1 cellular context compared by ENCODE assay signal in genomic region chr2:219002395-219003266, GRCh38.
A peak's percentile ranks its signal among the peaks of the same experiment; 100 is the strongest.
TF ChIP-seq lines count a peak whose summit lies in the region.

No MANE protein-coding gene starts in this region.

TF ChIP-seq in HepG2, 621 proteins besides CTCF, POLR2A, EP300 and RAD21 (continued from another document and continues in another):
- TF ChIP-seq PCBP2 (optimal IDR thresholded peaks at IDR 0.05; ENCODE audit: low read depth, low read length, poor library complexity, severe bottlenecking) = no peak
- no peak for TF ChIP-seq ZNF572 (CRISPR knock-in tag; IDR thresholded peaks at IDR 0.05)
- TF ChIP-seq PATZ1 (CRISPR knock-in tag; IDR thresholded peaks at IDR 0.05) = peak; percentile 83; the same call in 1 of the 2 replicates
- no peak; the same call in 1 of the 2 replicates for TF ChIP-seq ZNF614 (CRISPR knock-in tag; IDR thresholded peaks at IDR 0.05; ENCODE audit: borderline replicate concordance)
- TF ChIP-seq KLF13 (CRISPR knock-in tag; IDR thresholded peaks at IDR 0.05) = no peak
- TF ChIP-seq HMG20B (CRISPR knock-in tag; conservative IDR thresholded peaks at IDR 0.05) = no peak
- TF ChIP-seq MEF2D (CRISPR knock-in tag; IDR thresholded peaks at IDR 0.05) = 0 out of 2 replicates have a peak, but pooled peaks have one; percentile 13
- TF ChIP-seq KLF11 (CRISPR knock-in tag; IDR thresholded peaks at IDR 0.05) = no peak
- no peak for TF ChIP-seq ZMYM3 (CRISPR knock-in tag; IDR thresholded peaks at IDR 0.05)
- TF ChIP-seq, protein P1, sequence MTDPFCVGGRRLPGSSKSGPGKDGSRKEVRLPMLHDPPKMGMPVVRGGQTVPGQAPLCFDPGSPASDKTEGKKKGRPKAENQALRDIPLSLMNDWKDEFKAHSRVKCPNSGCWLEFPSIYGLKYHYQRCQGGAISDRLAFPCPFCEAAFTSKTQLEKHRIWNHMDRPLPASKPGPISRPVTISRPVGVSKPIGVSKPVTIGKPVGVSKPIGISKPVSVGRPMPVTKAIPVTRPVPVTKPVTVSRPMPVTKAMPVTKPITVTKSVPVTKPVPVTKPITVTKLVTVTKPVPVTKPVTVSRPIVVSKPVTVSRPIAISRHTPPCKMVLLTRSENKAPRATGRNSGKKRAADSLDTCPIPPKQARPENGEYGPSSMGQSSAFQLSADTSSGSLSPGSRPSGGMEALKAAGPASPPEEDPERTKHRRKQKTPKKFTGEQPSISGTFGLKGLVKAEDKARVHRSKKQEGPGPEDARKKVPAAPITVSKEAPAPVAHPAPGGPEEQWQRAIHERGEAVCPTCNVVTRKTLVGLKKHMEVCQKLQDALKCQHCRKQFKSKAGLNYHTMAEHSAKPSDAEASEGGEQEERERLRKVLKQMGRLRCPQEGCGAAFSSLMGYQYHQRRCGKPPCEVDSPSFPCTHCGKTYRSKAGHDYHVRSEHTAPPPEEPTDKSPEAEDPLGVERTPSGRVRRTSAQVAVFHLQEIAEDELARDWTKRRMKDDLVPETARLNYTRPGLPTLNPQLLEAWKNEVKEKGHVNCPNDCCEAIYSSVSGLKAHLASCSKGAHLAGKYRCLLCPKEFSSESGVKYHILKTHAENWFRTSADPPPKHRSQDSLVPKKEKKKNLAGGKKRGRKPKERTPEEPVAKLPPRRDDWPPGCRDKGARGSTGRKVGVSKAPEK (CRISPR knock-in tag; IDR thresholded peaks at IDR 0.05; ENCODE audit: borderline replicate concordance) = no peak
- no peak for TF ChIP-seq NR2C2 (CRISPR knock-in tag; IDR thresholded peaks at IDR 0.05; ENCODE audit: borderline replicate concordance)
- no peak; the same call in 1 of the 2 replicates for TF ChIP-seq DR1 (CRISPR knock-in tag; IDR thresholded peaks at IDR 0.05)
- no peak for TF ChIP-seq ARID2 (CRISPR knock-in tag; IDR thresholded peaks at IDR 0.05; ENCODE audit: borderline replicate concordance)
- no peak for TF ChIP-seq ZNF235 (CRISPR knock-in tag; IDR thresholded peaks at IDR 0.05; ENCODE audit: borderline replicate concordance)
- TF ChIP-seq ZNF605 (CRISPR knock-in tag; IDR thresholded peaks at IDR 0.05) = no peak
- no peak for TF ChIP-seq SKI (IDR thresholded peaks at IDR 0.05; ENCODE audit: partially characterized antibody)
- TF ChIP-seq ZNF33B (CRISPR knock-in tag; IDR thresholded peaks at IDR 0.05) = no peak
- no peak for TF ChIP-seq ZNF562 (CRISPR knock-in tag; IDR thresholded peaks at IDR 0.05; ENCODE audit: borderline replicate concordance)
- no peak for TF ChIP-seq ZSCAN29 (CRISPR knock-in tag; conservative IDR thresholded peaks at IDR 0.05)
- TF ChIP-seq TOPORS (CRISPR knock-in tag; IDR thresholded peaks at IDR 0.05) = no peak
- TF ChIP-seq NCOA5 (CRISPR knock-in tag; IDR thresholded peaks at IDR 0.05) = no peak
- TF ChIP-seq ZNF547 (CRISPR knock-in tag; IDR thresholded peaks at IDR 0.05) = no peak
- TF ChIP-seq RELA (CRISPR knock-in tag; IDR thresholded peaks at IDR 0.05) = no peak
- TF ChIP-seq, protein P2, sequence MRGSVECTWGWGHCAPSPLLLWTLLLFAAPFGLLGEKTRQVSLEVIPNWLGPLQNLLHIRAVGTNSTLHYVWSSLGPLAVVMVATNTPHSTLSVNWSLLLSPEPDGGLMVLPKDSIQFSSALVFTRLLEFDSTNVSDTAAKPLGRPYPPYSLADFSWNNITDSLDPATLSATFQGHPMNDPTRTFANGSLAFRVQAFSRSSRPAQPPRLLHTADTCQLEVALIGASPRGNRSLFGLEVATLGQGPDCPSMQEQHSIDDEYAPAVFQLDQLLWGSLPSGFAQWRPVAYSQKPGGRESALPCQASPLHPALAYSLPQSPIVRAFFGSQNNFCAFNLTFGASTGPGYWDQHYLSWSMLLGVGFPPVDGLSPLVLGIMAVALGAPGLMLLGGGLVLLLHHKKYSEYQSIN (CRISPR knock-in tag; IDR thresholded peaks at IDR 0.05; ENCODE audit: borderline replicate concordance) = no peak
- TF ChIP-seq NR2F1 (CRISPR knock-in tag; IDR thresholded peaks at IDR 0.05) = no peak; a peak in 1 of 4 replicates
- no peak for TF ChIP-seq RFX3 (CRISPR knock-in tag; IDR thresholded peaks at IDR 0.05)
- TF ChIP-seq ZFP91 (CRISPR knock-in tag; IDR thresholded peaks at IDR 0.05; ENCODE audit: borderline replicate concordance) = peak; percentile 68
- peak; percentile 60 for TF ChIP-seq HNRNPLL (IDR thresholded peaks at IDR 0.05; ENCODE audit: low read depth, low read length, poor library complexity, severe bottlenecking)
- TF ChIP-seq ZNF354B (CRISPR knock-in tag; IDR thresholded peaks at IDR 0.05) = 0 out of 2 replicates have a peak, but pooled peaks have one; percentile 4
- no peak for TF ChIP-seq ZNF101 (CRISPR knock-in tag; IDR thresholded peaks at IDR 0.05; ENCODE audit: borderline replicate concordance, low read depth)
- TF ChIP-seq, protein P3, sequence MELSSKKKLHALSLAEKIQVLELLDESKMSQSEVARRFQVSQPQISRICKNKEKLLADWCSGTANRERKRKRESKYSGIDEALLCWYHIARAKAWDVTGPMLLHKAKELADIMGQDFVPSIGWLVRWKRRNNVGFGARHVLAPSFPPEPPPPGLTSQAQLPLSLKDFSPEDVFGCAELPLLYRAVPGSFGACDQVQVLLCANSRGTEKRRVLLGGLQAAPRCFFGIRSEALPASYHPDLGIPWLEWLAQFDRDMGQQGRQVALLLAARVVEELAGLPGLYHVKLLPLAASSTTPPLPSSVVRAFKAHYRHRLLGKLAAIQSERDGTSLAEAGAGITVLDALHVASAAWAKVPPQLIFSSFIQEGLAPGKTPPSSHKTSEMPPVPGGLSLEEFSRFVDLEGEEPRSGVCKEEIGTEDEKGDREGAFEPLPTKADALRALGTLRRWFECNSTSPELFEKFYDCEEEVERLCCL (CRISPR knock-in tag; IDR thresholded peaks at IDR 0.05; ENCODE audit: borderline replicate concordance) = no peak
- TF ChIP-seq ZMAT3 (CRISPR knock-in tag; conservative IDR thresholded peaks at IDR 0.05) = no peak
- TF ChIP-seq, protein P4, sequence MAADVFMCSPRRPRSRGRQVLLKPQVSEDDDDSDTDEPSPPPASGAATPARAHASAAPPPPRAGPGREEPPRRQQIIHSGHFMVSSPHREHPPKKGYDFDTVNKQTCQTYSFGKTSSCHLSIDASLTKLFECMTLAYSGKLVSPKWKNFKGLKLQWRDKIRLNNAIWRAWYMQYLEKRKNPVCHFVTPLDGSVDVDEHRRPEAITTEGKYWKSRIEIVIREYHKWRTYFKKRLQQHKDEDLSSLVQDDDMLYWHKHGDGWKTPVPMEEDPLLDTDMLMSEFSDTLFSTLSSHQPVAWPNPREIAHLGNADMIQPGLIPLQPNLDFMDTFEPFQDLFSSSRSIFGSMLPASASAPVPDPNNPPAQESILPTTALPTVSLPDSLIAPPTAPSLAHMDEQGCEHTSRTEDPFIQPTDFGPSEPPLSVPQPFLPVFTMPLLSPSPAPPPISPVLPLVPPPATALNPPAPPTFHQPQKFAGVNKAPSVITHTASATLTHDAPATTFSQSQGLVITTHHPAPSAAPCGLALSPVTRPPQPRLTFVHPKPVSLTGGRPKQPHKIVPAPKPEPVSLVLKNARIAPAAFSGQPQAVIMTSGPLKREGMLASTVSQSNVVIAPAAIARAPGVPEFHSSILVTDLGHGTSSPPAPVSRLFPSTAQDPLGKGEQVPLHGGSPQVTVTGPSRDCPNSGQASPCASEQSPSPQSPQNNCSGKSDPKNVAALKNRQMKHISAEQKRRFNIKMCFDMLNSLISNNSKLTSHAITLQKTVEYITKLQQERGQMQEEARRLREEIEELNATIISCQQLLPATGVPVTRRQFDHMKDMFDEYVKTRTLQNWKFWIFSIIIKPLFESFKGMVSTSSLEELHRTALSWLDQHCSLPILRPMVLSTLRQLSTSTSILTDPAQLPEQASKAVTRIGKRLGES (CRISPR knock-in tag; IDR thresholded peaks at IDR 0.05; ENCODE audit: borderline replicate concordance) = no peak
- TF ChIP-seq ZNF788 (CRISPR knock-in tag; IDR thresholded peaks at IDR 0.05; ENCODE audit: borderline replicate concordance) = 0 out of 2 replicates have a peak, but pooled peaks have one; percentile 9
- TF ChIP-seq ZNF333 (CRISPR knock-in tag; IDR thresholded peaks at IDR 0.05; ENCODE audit: borderline replicate concordance) = no peak
- no peak for TF ChIP-seq ZUFSP (CRISPR knock-in tag; IDR thresholded peaks at IDR 0.05; ENCODE audit: borderline replicate concordance)
- TF ChIP-seq LCORL (IDR thresholded peaks at IDR 0.05) = no peak
- no peak for TF ChIP-seq LCORL (CRISPR knock-in tag; IDR thresholded peaks at IDR 0.05)
- no peak for TF ChIP-seq ZZZ3 (CRISPR knock-in tag; IDR thresholded peaks at IDR 0.05; ENCODE audit: borderline replicate concordance)
- TF ChIP-seq, protein P5, sequence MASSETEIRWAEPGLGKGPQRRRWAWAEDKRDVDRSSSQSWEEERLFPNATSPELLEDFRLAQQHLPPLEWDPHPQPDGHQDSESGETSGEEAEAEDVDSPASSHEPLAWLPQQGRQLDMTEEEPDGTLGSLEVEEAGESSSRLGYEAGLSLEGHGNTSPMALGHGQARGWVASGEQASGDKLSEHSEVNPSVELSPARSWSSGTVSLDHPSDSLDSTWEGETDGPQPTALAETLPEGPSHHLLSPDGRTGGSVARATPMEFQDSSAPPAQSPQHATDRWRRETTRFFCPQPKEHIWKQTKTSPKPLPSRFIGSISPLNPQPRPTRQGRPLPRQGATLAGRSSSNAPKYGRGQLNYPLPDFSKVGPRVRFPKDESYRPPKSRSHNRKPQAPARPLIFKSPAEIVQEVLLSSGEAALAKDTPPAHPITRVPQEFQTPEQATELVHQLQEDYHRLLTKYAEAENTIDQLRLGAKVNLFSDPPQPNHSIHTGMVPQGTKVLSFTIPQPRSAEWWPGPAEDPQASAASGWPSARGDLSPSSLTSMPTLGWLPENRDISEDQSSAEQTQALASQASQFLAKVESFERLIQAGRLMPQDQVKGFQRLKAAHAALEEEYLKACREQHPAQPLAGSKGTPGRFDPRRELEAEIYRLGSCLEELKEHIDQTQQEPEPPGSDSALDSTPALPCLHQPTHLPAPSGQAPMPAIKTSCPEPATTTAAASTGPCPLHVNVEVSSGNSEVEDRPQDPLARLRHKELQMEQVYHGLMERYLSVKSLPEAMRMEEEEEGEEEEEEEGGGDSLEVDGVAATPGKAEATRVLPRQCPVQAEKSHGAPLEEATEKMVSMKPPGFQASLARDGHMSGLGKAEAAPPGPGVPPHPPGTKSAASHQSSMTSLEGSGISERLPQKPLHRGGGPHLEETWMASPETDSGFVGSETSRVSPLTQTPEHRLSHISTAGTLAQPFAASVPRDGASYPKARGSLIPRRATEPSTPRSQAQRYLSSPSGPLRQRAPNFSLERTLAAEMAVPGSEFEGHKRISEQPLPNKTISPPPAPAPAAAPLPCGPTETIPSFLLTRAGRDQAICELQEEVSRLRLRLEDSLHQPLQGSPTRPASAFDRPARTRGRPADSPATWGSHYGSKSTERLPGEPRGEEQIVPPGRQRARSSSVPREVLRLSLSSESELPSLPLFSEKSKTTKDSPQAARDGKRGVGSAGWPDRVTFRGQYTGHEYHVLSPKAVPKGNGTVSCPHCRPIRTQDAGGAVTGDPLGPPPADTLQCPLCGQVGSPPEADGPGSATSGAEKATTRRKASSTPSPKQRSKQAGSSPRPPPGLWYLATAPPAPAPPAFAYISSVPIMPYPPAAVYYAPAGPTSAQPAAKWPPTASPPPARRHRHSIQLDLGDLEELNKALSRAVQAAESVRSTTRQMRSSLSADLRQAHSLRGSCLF (CRISPR knock-in tag; IDR thresholded peaks at IDR 0.05; ENCODE audit: borderline replicate concordance) = no peak
- TF ChIP-seq ZSCAN21 (CRISPR knock-in tag; IDR thresholded peaks at IDR 0.05; ENCODE audit: borderline replicate concordance) = 0 out of 2 replicates have a peak, but pooled peaks have one; percentile 47
- peak; percentile 35; the same call in 1 of the 2 replicates for TF ChIP-seq SP4 (CRISPR knock-in tag; IDR thresholded peaks at IDR 0.05)
- TF ChIP-seq NFRKB (IDR thresholded peaks at IDR 0.05) = no peak
- peak; percentile 26 for TF ChIP-seq ARNT2 (CRISPR knock-in tag; IDR thresholded peaks at IDR 0.05; ENCODE audit: low read depth)
- TF ChIP-seq HOXD1 (CRISPR knock-in tag; IDR thresholded peaks at IDR 0.05) = no peak
- TF ChIP-seq ZNF260 (CRISPR knock-in tag; IDR thresholded peaks at IDR 0.05; ENCODE audit: borderline replicate concordance, low read depth) = no peak
- TF ChIP-seq AHR (CRISPR knock-in tag; IDR thresholded peaks at IDR 0.05) = no peak
- TF ChIP-seq ZNF431 (CRISPR knock-in tag; IDR thresholded peaks at IDR 0.05; ENCODE audit: borderline replicate concordance, low read depth) = no peak
- no peak for TF ChIP-seq KLF9 (CRISPR knock-in tag; IDR thresholded peaks at IDR 0.05; ENCODE audit: low read depth)
